8 cellular contexts compared by ENCODE assay signal in the genomic region with DNA sequence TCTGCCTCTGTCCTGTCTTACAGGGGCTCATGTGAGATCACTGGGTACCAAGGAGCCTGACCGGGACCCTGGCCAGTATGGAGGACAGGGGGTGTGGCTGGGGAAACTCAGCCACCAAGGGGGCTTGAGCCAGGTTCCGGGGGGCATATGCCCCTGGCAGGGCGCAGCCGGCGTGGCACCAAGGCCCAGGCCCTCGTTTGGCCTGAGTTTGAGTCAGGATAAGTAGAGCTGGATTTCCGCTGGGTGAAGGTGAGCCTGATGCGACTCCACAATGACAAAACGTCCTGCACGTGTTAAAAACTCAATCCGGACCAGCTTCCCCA. TPM values are rescaled to one million over a fixed set of nuclear protein-coding genes. Genes with fewer than 3 reads are reported as not detected.
A peak's percentile ranks its signal among the peaks of the same experiment; 100 is the strongest.
DNase-seq lines count a peak whose midpoint lies in the region; ATAC-seq and TF ChIP-seq lines count a peak whose summit lies in the region.

No MANE protein-coding gene starts in this region.

- peak overlapping the region; percentile 89 for H3K27ac Mint-ChIP-seq in activated CD4-positive, alpha-beta T cell treated with anti-CD3 and anti-CD28 coated beads, Interleukin-2, amount 10 ng/mL, durations not matched to agents 24 days and 14 days

- H3K36me3 Mint-ChIP-seq in activated CD4-positive, alpha-beta T cell treated with anti-CD3 and anti-CD28 coated beads, Interleukin-2, amount 10 ng/mL, durations not matched to agents 24 days and 14 days (ENCODE audit: low read depth), result peaks cover 9% of the 10 kb centered on the region

- H3K36me3 ChIP-seq in endocrine pancreas (ENCODE audit: control insufficient read depth, insufficient read depth, low read length), result no peaks in the 10 kb centered on the region
- no peaks in the 10 kb centered on the region for H3K36me3 ChIP-seq in prostate gland

- H3K4me3 Mint-ChIP-seq in activated CD4-positive, alpha-beta T cell treated with anti-CD3 and anti-CD28 coated beads, Interleukin-2, amount 10 ng/mL, durations not matched to agents 24 days and 14 days, result peak overlapping the region; percentile 91

- peaks cover 38% of the 10 kb centered on the region for H3K4me1 Mint-ChIP-seq in activated CD4-positive, alpha-beta T cell treated with anti-CD3 and anti-CD28 coated beads, Interleukin-2, amount 10 ng/mL, durations not matched to agents 24 days and 14 days

- H3K27ac ChIP-seq in prostate gland, result peak overlapping the region; percentile 43 to 46

- no peak for TF ChIP-seq CTCF in prostate gland (IDR thresholded peaks at IDR 0.05)

- intact Hi-C loops in activated CD4-positive, alpha-beta T cell treated with anti-CD3 and anti-CD28 coated beads, Interleukin-2, amount 10 ng/mL, durations not matched to agents 24 days and 14 days (cut with micrococcal nuclease), result loop anchor here (1.0 to 5.0 kb wide), 5 partner anchors 27 to 441 kb away; a partner anchor contains a TSS
- intact Hi-C loops in prostate gland (cut with DNase I), result loop anchor here (10.0 kb wide), 1 partner anchor 232 kb away; a partner anchor contains a TSS

- H3K9ac ChIP-seq in endocrine pancreas (ENCODE audit: control insufficient read depth, insufficient read depth, low read length), result peak overlapping the region; percentile 72

- no peaks in the 10 kb centered on the region for H3K9me3 Mint-ChIP-seq in activated CD4-positive, alpha-beta T cell treated with anti-CD3 and anti-CD28 coated beads, Interleukin-2, amount 10 ng/mL, durations not matched to agents 24 days and 14 days

- DNase-seq in activated CD4-positive, alpha-beta T cell treated with anti-CD3 and anti-CD28 coated beads, Interleukin-2, amount 10 ng/mL, durations not matched to agents 24 days and 14 days, result no peak
- no peak for DNase-seq in activated CD4-positive, alpha-beta T cell treated with anti-CD3 and anti-CD28 coated beads, Interleukin-2, amount 50 U/mL, for 48 hours
- DNase-seq in Kasumi-1 (lab: John Stamatoyannopoulos, UW) (peak; percentile 55 to 60), prostate gland (ENCODE audit: low spot score) (no peak), NAMALWA (ENCODE audit: low spot score) (no peak), SIG-M5 treated with dmso at 0.1 percent for 504 hours (lab: John Stamatoyannopoulos, UW; ENCODE audit: unreplicated experiment) (no peak)

- TF ChIP-seq POLR2A in prostate gland (IDR thresholded peaks at IDR 0.05), result no peak

- H3K9me3 ChIP-seq in endocrine pancreas (ENCODE audit: control insufficient read depth, low read length) (no peaks in the 10 kb centered on the region), prostate gland (no peaks in the 10 kb centered on the region)

- no peak for ATAC-seq in HG02798 (IDR thresholded peaks at IDR 0.05; ENCODE audit: poor library complexity, unreplicated experiment)

- 25% methylated on average over 11 of the region's 11 CpGs for WGBS in prostate gland

- H3K4me3 ChIP-seq in endocrine pancreas (ENCODE audit: control insufficient read depth, insufficient read depth, low read length) (no peak overlapping the region), prostate gland (peak overlapping the region; percentile 54 to 64)

- H3K4me1 ChIP-seq in endocrine pancreas (ENCODE audit: control insufficient read depth, insufficient read depth, low read length) (no peaks in the 10 kb centered on the region), prostate gland (replicated peaks) (peaks cover 4% of the 10 kb centered on the region)

- no peaks in the 10 kb centered on the region for H3K27me3 Mint-ChIP-seq in activated CD4-positive, alpha-beta T cell treated with anti-CD3 and anti-CD28 coated beads, Interleukin-2, amount 10 ng/mL, durations not matched to agents 24 days and 14 days

- H3K27me3 ChIP-seq in endocrine pancreas (ENCODE audit: control insufficient read depth, insufficient read depth, low read length), result no peaks in the 10 kb centered on the region
- H3K27me3 ChIP-seq in prostate gland (replicated peaks; ENCODE audit: insufficient read depth), result no peaks in the 10 kb centered on the region

RNA-seq across cellular contexts. Expression of a gene that starts 0.6 kb away (rescaled TPM):
- total RNA-seq in activated CD4-positive, alpha-beta T cell treated with anti-CD3 and anti-CD28 coated beads, Interleukin-2, amount 10 ng/mL, durations not matched to agents 24 days and 14 days, result 29.3 and 32.0 TPM in 2 replicates
- 10 to 100 TPM; 17.6 to 38.1 TPM for total RNA-seq in prostate gland

RNA-seq across cellular contexts. Expression of a gene that starts 16.2 kb away (rescaled TPM):
- total RNA-seq in activated CD4-positive, alpha-beta T cell treated with anti-CD3 and anti-CD28 coated beads, Interleukin-2, amount 10 ng/mL, durations not matched to agents 24 days and 14 days, result not detected in 2 replicates
- 1 to 10 TPM in 1 of 2 donors, not detected in 1; 1.6 TPM for total RNA-seq in prostate gland

RNA-seq across cellular contexts. Expression of a gene that starts 16.3 kb away (rescaled TPM):
- not detected in 2 replicates for total RNA-seq in activated CD4-positive, alpha-beta T cell treated with anti-CD3 and anti-CD28 coated beads, Interleukin-2, amount 10 ng/mL, durations not matched to agents 24 days and 14 days
- total RNA-seq in prostate gland, result not detected

RNA-seq across cellular contexts. Expression of a gene that starts 36.7 kb away (rescaled TPM):
- total RNA-seq in activated CD4-positive, alpha-beta T cell treated with anti-CD3 and anti-CD28 coated beads, Interleukin-2, amount 10 ng/mL, durations not matched to agents 24 days and 14 days, result 3.7 TPM in 2 replicates
- total RNA-seq in prostate gland, result 1 to 10 TPM in 1 of 2 donors, under 1 TPM in 1; 0.14 to 6.6 TPM

Comparison
In these comparisons a context has a peak if more than half of its experiments do, and no peak if none do; other contexts are left out.
1. DNase-seq: peak in Kasumi-1 (2 of 2); none in activated CD4-positive, alpha-beta T cell treated with anti-CD3 and anti-CD28 coated beads, Interleukin-2, amount 10 ng/mL, durations not matched to agents 24 days and 14 days (single experiment), activated CD4-positive, alpha-beta T cell treated with anti-CD3 and anti-CD28 coated beads, Interleukin-2, amount 50 U/mL, for 48 hours (0 of 2), prostate gland (single experiment), NAMALWA (single experiment) and SIG-M5 treated with dmso at 0.1 percent for 504 hours (single experiment).